In the genomic region with DNA sequence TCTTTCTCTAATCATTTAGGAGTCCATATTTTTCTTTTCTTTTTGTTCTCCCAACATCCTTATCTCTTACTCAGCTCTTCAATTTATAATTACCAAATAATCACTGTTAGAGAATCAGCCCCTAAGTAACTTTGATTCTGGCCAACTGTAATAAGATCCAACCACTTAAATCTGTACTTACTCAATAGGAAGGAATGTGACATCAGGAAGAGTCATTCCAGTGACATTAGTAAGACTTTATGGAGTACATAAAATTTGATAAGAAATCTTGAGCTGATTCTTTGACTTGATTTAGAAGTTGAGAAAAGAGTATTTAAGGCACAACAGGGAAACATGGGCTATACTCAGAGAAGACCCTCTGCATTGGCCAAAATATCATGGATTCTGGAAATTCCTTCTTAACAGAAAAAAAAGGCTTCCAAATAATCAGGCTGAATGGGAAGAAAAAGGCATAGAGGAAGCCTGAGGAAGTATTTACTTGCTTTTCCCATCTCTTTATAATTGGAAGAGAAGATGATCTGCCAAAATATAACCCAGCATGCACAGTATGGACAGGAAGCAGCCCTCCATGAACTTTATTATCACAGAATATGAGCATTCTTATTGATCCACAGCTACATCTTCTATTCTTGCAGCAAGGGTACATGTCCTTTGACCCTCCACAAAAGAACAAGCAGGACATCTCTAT, we compare ENCODE assay signal across 1 cellular context.
TF ChIP-seq lines count a peak whose summit lies in the region.

No MANE protein-coding gene starts in this region.

TF ChIP-seq in IMR-90, 13 proteins besides CTCF, POLR2A, EP300 and RAD21 (continued from another document):
- TF ChIP-seq, protein P1, sequence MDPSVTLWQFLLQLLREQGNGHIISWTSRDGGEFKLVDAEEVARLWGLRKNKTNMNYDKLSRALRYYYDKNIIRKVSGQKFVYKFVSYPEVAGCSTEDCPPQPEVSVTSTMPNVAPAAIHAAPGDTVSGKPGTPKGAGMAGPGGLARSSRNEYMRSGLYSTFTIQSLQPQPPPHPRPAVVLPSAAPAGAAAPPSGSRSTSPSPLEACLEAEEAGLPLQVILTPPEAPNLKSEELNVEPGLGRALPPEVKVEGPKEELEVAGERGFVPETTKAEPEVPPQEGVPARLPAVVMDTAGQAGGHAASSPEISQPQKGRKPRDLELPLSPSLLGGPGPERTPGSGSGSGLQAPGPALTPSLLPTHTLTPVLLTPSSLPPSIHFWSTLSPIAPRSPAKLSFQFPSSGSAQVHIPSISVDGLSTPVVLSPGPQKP (IDR thresholded peaks at IDR 0.05; ENCODE audit: borderline replicate concordance, low read depth, low read length) = no peak
- TF ChIP-seq, protein P2, sequence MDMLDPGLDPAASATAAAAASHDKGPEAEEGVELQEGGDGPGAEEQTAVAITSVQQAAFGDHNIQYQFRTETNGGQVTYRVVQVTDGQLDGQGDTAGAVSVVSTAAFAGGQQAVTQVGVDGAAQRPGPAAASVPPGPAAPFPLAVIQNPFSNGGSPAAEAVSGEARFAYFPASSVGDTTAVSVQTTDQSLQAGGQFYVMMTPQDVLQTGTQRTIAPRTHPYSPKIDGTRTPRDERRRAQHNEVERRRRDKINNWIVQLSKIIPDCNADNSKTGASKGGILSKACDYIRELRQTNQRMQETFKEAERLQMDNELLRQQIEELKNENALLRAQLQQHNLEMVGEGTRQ (IDR thresholded peaks at IDR 0.05; ENCODE audit: low read depth, low read length) = no peak
- peak; percentile 71 for TF ChIP-seq CEBPB (IDR thresholded peaks at IDR 0.05; ENCODE audit: low read depth, low read length)
TF ChIP-seq in IMR-90: peak in this region for 2.
